16 cellular contexts compared by ENCODE assay signal in the genomic region with DNA sequence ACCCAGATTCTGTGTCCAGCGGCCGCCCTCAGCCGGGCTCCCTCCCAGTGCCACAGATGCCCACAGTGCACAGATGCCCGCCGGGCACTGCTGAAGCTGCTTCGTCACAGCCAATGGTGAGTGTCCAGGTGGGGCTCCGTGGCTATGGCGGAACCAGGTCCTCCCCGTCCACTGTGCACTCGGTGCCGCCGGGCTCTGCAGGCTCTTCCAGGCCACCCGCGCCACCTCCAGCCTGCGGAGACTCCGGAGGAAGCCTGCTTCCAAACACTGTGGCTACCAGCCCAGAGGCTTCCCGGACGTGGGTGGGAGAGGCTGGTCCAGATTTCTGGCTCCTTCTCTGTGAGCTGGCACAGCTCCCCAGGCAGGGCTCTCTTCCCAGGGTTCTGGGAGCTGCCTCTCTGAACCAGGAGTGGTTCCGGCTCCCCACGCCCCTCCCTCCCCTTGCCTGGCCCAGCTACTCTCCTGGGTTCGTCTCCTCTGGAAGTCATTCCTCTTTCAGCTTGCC. TPM values are rescaled to one million over a fixed set of nuclear protein-coding genes. Genes with fewer than 3 reads are reported as not detected.
DNase-seq lines count a peak whose midpoint lies in the region; ATAC-seq and TF ChIP-seq lines count a peak whose summit lies in the region.
"Had no signal": no experiment of that assay in that cellular context is flagged by ENCODE, and none has a peak within 500 bp of the region (broad histone marks: within the 10 kb centered on the region; RNA-seq: fewer than 3 reads in every experiment).

No MANE protein-coding gene starts in this region.

- H3K27me3 Mint-ChIP-seq in activated CD8-positive, alpha-beta T cell treated with anti-CD3 and anti-CD28 coated beads, Interleukin-2, amount 10 ng/mL, durations not matched to agents 7 days and 5 days (ENCODE audit: low read depth): no peaks in the 10 kb centered on the region
- no peaks in the 10 kb centered on the region for H3K27me3 Mint-ChIP-seq in activated CD8-positive, alpha-beta T cell treated with anti-CD3 and anti-CD28 coated beads for 36 hours
- peaks cover 7% of the 10 kb centered on the region for H3K27me3 Mint-ChIP-seq in glutamatergic neuron (ENCODE audit: unreplicated experiment)
- no peaks in the 10 kb centered on the region for H3K27me3 Mint-ChIP-seq in neural crest cell (ENCODE audit: low read depth)

- ATAC-seq in activated CD8-positive, alpha-beta T cell treated with anti-CD3 and anti-CD28 coated beads, Interleukin-2, amount 10 ng/mL, durations not matched to agents 7 days and 5 days: no peak
- no peak for ATAC-seq in activated CD8-positive, alpha-beta T cell treated with anti-CD3 and anti-CD28 coated beads for 36 hours
- no peak for ATAC-seq in left colon
- ATAC-seq: left lung, natural killer cell had no signal

- POLR2A ChIA-PET in activated CD8-positive, alpha-beta T cell treated with anti-CD3 and anti-CD28 coated beads, Interleukin-2, amount 10 ng/mL, durations not matched to agents 7 days and 5 days (lab: Charles Lee): no interaction called here
- POLR2A ChIA-PET in activated CD8-positive, alpha-beta T cell treated with anti-CD3 and anti-CD28 coated beads for 36 hours (lab: Charles Lee): no interaction called here

- peaks cover 4% of the 10 kb centered on the region for H3K36me3 Mint-ChIP-seq in activated CD8-positive, alpha-beta T cell treated with anti-CD3 and anti-CD28 coated beads, Interleukin-2, amount 10 ng/mL, durations not matched to agents 7 days and 5 days (ENCODE audit: low read depth)
- H3K36me3 Mint-ChIP-seq in activated CD8-positive, alpha-beta T cell treated with anti-CD3 and anti-CD28 coated beads for 36 hours (ENCODE audit: low read depth): peaks cover 15% of the 10 kb centered on the region
- H3K36me3 Mint-ChIP-seq in glutamatergic neuron (ENCODE audit: unreplicated experiment): no peaks in the 10 kb centered on the region
- no peaks in the 10 kb centered on the region for H3K36me3 Mint-ChIP-seq in neural crest cell (ENCODE audit: low read depth)
- H3K36me3 Mint-ChIP-seq: natural killer cell had no signal

- peak overlapping the region; percentile 34 for H3K27ac Mint-ChIP-seq in activated CD8-positive, alpha-beta T cell treated with anti-CD3 and anti-CD28 coated beads, Interleukin-2, amount 10 ng/mL, durations not matched to agents 7 days and 5 days
- H3K27ac Mint-ChIP-seq in activated CD8-positive, alpha-beta T cell treated with anti-CD3 and anti-CD28 coated beads for 36 hours: no peak overlapping the region
- H3K27ac Mint-ChIP-seq in glutamatergic neuron (ENCODE audit: unreplicated experiment): no peak overlapping the region
- no peak overlapping the region for H3K27ac Mint-ChIP-seq in neural crest cell (ENCODE audit: unreplicated experiment)
- H3K27ac Mint-ChIP-seq: natural killer cell had no signal

- H3K27ac ChIP-seq in thyroid gland: no peak overlapping the region
- H3K27ac ChIP-seq: 22Rv1, tibial artery had no signal

- no peak for TF ChIP-seq POLR2A in thyroid gland (IDR thresholded peaks at IDR 0.05)

- H3K4me3 ChIP-seq in thyroid gland (replicated peaks in 1 of 3): no peak overlapping the region
- H3K4me3 ChIP-seq: left lung, tibial artery had no signal

- no peaks in the 10 kb centered on the region for H3K36me3 ChIP-seq in thyroid gland
- H3K36me3 ChIP-seq: left lung, tibial artery had no signal

- CTCF ChIA-PET in activated CD8-positive, alpha-beta T cell treated with anti-CD3 and anti-CD28 coated beads, Interleukin-2, amount 10 ng/mL, durations not matched to agents 7 days and 5 days (lab: Charles Lee): no interaction called here
- CTCF ChIA-PET in activated CD8-positive, alpha-beta T cell treated with anti-CD3 and anti-CD28 coated beads for 36 hours (lab: Charles Lee): interaction anchor here (1.2 to 2.3 kb wide), 3 partner anchors 12 to 20 kb away, joined by 3 to 6 read pairs (median 3); no protein-coding TSS in a partner anchor

- WGBS in thyroid gland, 2 donors: 55 to 67% methylated on average over 3 to 21 of the region's 21 CpGs

- H3K9me3 ChIP-seq in thyroid gland: no peaks in the 10 kb centered on the region
- H3K9me3 ChIP-seq: left lung, tibial artery had no signal

- no peak for DNase-seq in activated CD8-positive, alpha-beta T cell treated with anti-CD3 and anti-CD28 coated beads, Interleukin-2, amount 10 ng/mL, durations not matched to agents 7 days and 5 days
- DNase-seq in activated CD8-positive, alpha-beta T cell treated with anti-CD3 and anti-CD28 coated beads for 36 hours: no peak
- DNase-seq in glutamatergic neuron (no peak), neural crest cell (ENCODE audit: low read depth, low spot score) (no peak), thyroid gland (peak; percentile 18 to 25), left colon (no peak), AML-193 (lab: John Stamatoyannopoulos, UW) (no peak)
- DNase-seq in activated effector memory CD4-positive, alpha-beta T cell treated with Interleukin-2 at 50 U/mL for 16 hours: no peak
- DNase-seq: activated CD8-positive, alpha-beta memory T cell treated with anti-CD3 and anti-CD28 coated beads, Interleukin-2, amount 50 U/mL, for 4 hours; natural killer cell; NCI-H1092 treated with DMSO at 0.1 percent for 48 hours; NCI-H345 had no signal

- no peak for TF ChIP-seq CTCF in activated CD8-positive, alpha-beta T cell treated with anti-CD3 and anti-CD28 coated beads for 36 hours (IDR thresholded peaks at IDR 0.05)
- TF ChIP-seq CTCF in glutamatergic neuron (IDR thresholded peaks at IDR 0.05; ENCODE audit: partially characterized antibody, unreplicated experiment): no peak
- no peak for TF ChIP-seq CTCF in neural crest cell (conservative IDR thresholded peaks at IDR 0.05)
- TF ChIP-seq CTCF in thyroid gland (IDR thresholded peaks at IDR 0.05): no peak

- no peak overlapping the region for H3K4me3 Mint-ChIP-seq in activated CD8-positive, alpha-beta T cell treated with anti-CD3 and anti-CD28 coated beads, Interleukin-2, amount 10 ng/mL, durations not matched to agents 7 days and 5 days
- H3K4me3 Mint-ChIP-seq in activated CD8-positive, alpha-beta T cell treated with anti-CD3 and anti-CD28 coated beads for 36 hours: no peak overlapping the region
- H3K4me3 Mint-ChIP-seq in glutamatergic neuron (ENCODE audit: unreplicated experiment): peak overlapping the region; percentile 34
- peak overlapping the region; percentile 12 for H3K4me3 Mint-ChIP-seq in neural crest cell
- H3K4me3 Mint-ChIP-seq: natural killer cell had no signal

- H3K27me3 ChIP-seq in thyroid gland: no peaks in the 10 kb centered on the region

- H3K9me3 Mint-ChIP-seq in activated CD8-positive, alpha-beta T cell treated with anti-CD3 and anti-CD28 coated beads, Interleukin-2, amount 10 ng/mL, durations not matched to agents 7 days and 5 days (ENCODE audit: insufficient read depth): no peaks in the 10 kb centered on the region
- H3K9me3 Mint-ChIP-seq in activated CD8-positive, alpha-beta T cell treated with anti-CD3 and anti-CD28 coated beads for 36 hours: no peaks in the 10 kb centered on the region
- peaks cover 6% of the 10 kb centered on the region for H3K9me3 Mint-ChIP-seq in glutamatergic neuron (ENCODE audit: unreplicated experiment)
- no peaks in the 10 kb centered on the region for H3K9me3 Mint-ChIP-seq in neural crest cell
- H3K9me3 Mint-ChIP-seq: natural killer cell had no signal

- peaks cover 21% of the 10 kb centered on the region for H3K4me1 Mint-ChIP-seq in activated CD8-positive, alpha-beta T cell treated with anti-CD3 and anti-CD28 coated beads, Interleukin-2, amount 10 ng/mL, durations not matched to agents 7 days and 5 days (ENCODE audit: low read depth)
- peaks cover 15% of the 10 kb centered on the region for H3K4me1 Mint-ChIP-seq in activated CD8-positive, alpha-beta T cell treated with anti-CD3 and anti-CD28 coated beads for 36 hours (ENCODE audit: low read depth)
- peaks cover 15% of the 10 kb centered on the region for H3K4me1 Mint-ChIP-seq in glutamatergic neuron (ENCODE audit: low read depth, unreplicated experiment)
- peaks cover 26% of the 10 kb centered on the region for H3K4me1 Mint-ChIP-seq in neural crest cell

- H3K4me1 ChIP-seq in thyroid gland: peaks cover 0 to 11% of the 10 kb centered on the region in 2 donors

- intact Hi-C loops in activated CD8-positive, alpha-beta T cell treated with anti-CD3 and anti-CD28 coated beads for 36 hours (cut with micrococcal nuclease): no loop called here
- intact Hi-C loops in thyroid gland (cut with DNase I) (no loop called here), left colon (cut with DNase I, micrococcal nuclease) (no loop called here)

RNA-seq across cellular contexts. Expression of a gene that starts 2.8 kb away (rescaled TPM):
- total RNA-seq in activated CD8-positive, alpha-beta T cell treated with anti-CD3 and anti-CD28 coated beads, Interleukin-2, amount 10 ng/mL, durations not matched to agents 7 days and 5 days: 10 to 100 TPM; 35.5 to 38.1 TPM
- 100 to 1,000 TPM; 140 to 141 TPM for total RNA-seq in activated CD8-positive, alpha-beta T cell treated with anti-CD3 and anti-CD28 coated beads for 36 hours
- 68.1 TPM for total RNA-seq in glutamatergic neuron (ENCODE audit: unreplicated experiment)
- 93.0 and 102 TPM in 2 replicates for total RNA-seq in neural crest cell
- total RNA-seq in thyroid gland: 10 to 100 TPM in 2 of 4 donors, 1 to 10 TPM in 2; 5.5 to 29.2 (median 13.9) TPM
- 10 to 100 TPM; 40.2 to 55.6 TPM for total RNA-seq in left colon

RNA-seq across cellular contexts. Expression of a gene that starts 7.1 kb away (rescaled TPM):
- not detected for total RNA-seq in activated CD8-positive, alpha-beta T cell treated with anti-CD3 and anti-CD28 coated beads, Interleukin-2, amount 10 ng/mL, durations not matched to agents 7 days and 5 days
- not detected for total RNA-seq in activated CD8-positive, alpha-beta T cell treated with anti-CD3 and anti-CD28 coated beads for 36 hours
- 0.69 TPM for total RNA-seq in glutamatergic neuron (ENCODE audit: unreplicated experiment)
- 0.11 TPM in 1 of 2 replicates, not detected in the other for total RNA-seq in neural crest cell
- not detected for total RNA-seq in thyroid gland
- total RNA-seq in left colon: under 1 TPM in 1 of 2 donors, not detected in 1; 0.17 TPM
- total RNA-seq: dermis microvascular lymphatic vessel endothelial cell, left lung, natural killer cell had no signal

RNA-seq across cellular contexts. Expression of a gene that starts 12.4 kb away (rescaled TPM):
- 10 to 100 TPM; 14.0 to 16.5 TPM for total RNA-seq in activated CD8-positive, alpha-beta T cell treated with anti-CD3 and anti-CD28 coated beads, Interleukin-2, amount 10 ng/mL, durations not matched to agents 7 days and 5 days
- 10 to 100 TPM; 12.4 to 14.1 TPM for total RNA-seq in activated CD8-positive, alpha-beta T cell treated with anti-CD3 and anti-CD28 coated beads for 36 hours
- total RNA-seq in glutamatergic neuron (ENCODE audit: unreplicated experiment) (30.6 TPM), neural crest cell (24.1 and 24.2 TPM in 2 replicates), thyroid gland (10 to 100 TPM; 28.2 to 51.8 (median 36.4) TPM), left colon (10 to 100 TPM; 17.8 to 19.7 TPM)

RNA-seq across cellular contexts. Expression of a gene that starts 21.1 kb away (rescaled TPM):
- total RNA-seq in activated CD8-positive, alpha-beta T cell treated with anti-CD3 and anti-CD28 coated beads, Interleukin-2, amount 10 ng/mL, durations not matched to agents 7 days and 5 days: under 1 TPM; 0.29 to 0.42 TPM
- under 1 TPM; 0.41 to 0.49 TPM for total RNA-seq in activated CD8-positive, alpha-beta T cell treated with anti-CD3 and anti-CD28 coated beads for 36 hours
- 39.8 TPM for total RNA-seq in glutamatergic neuron (ENCODE audit: unreplicated experiment)
- total RNA-seq in neural crest cell: 5.9 and 6.3 TPM in 2 replicates
- total RNA-seq in thyroid gland: under 1 TPM in 1 of 4 donors, not detected in 3; 0.40 TPM
- total RNA-seq in left colon: not detected
- total RNA-seq: natural killer cell had no signal

RNA-seq across cellular contexts. Expression of a gene that starts 22.0 kb away (rescaled TPM):
- 10 to 100 TPM; 55.0 to 63.4 TPM for total RNA-seq in activated CD8-positive, alpha-beta T cell treated with anti-CD3 and anti-CD28 coated beads, Interleukin-2, amount 10 ng/mL, durations not matched to agents 7 days and 5 days
- total RNA-seq in activated CD8-positive, alpha-beta T cell treated with anti-CD3 and anti-CD28 coated beads for 36 hours: 10 to 100 TPM; 28.1 to 32.0 TPM
- total RNA-seq in glutamatergic neuron (ENCODE audit: unreplicated experiment) (38.7 TPM), neural crest cell (25.5 and 26.2 TPM in 2 replicates), thyroid gland (10 to 100 TPM in 3 of 4 donors, 1 to 10 TPM in 1; 8.9 to 23.5 (median 15.8) TPM), left colon (10 to 100 TPM; 63.2 to 67.5 TPM)

Comparison
In these comparisons a context has a peak if more than half of its experiments do, and no peak if none do; other contexts are left out.
1. DNase-seq: peak in thyroid gland (2 of 2); none in activated CD8-positive, alpha-beta T cell treated with anti-CD3 and anti-CD28 coated beads, Interleukin-2, amount 10 ng/mL, durations not matched to agents 7 days and 5 days (single experiment), activated CD8-positive, alpha-beta T cell treated with anti-CD3 and anti-CD28 coated beads for 36 hours (single experiment), glutamatergic neuron (single experiment), neural crest cell (single experiment), left colon (0 of 2), AML-193 (0 of 2) and activated effector memory CD4-positive, alpha-beta T cell treated with Interleukin-2 at 50 U/mL for 16 hours (single experiment).
2. H3K4me3 Mint-ChIP-seq: peak in glutamatergic neuron (single experiment) and neural crest cell (single experiment); none in activated CD8-positive, alpha-beta T cell treated with anti-CD3 and anti-CD28 coated beads, Interleukin-2, amount 10 ng/mL, durations not matched to agents 7 days and 5 days (single experiment) and activated CD8-positive, alpha-beta T cell treated with anti-CD3 and anti-CD28 coated beads for 36 hours (single experiment).